ENCODE assay signal across 18 cellular contexts in the genomic region with DNA sequence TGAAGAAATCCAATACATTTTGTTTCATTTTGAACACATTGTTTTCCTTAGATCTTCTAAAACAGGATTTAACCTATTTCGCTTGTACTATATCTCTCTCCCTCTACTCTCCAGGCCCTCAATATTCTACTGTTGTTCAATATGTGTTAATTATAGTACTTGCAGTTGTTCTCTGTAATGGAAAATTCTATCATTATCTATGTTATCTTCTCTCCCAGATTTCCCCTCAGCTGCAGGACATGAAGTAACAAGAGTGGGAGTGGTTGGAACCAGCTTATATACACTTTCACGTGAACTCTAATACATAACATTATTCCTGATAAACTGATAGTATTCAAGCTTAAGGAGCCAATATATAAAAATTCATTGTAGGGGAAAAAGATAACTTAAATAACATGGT. TPM values are rescaled to one million over a fixed set of nuclear protein-coding genes. Genes with fewer than 3 reads are reported as not detected.
A peak's percentile ranks its signal among the peaks of the same experiment; 100 is the strongest.
DNase-seq lines count a peak whose midpoint lies in the region; ATAC-seq, FAIRE-seq and TF ChIP-seq lines count a peak whose summit lies in the region.
"Had no signal": no experiment of that assay in that cellular context is flagged by ENCODE, and none has a peak within 500 bp of the region (broad histone marks: within the 10 kb centered on the region; RNA-seq: fewer than 3 reads in every experiment).

No MANE protein-coding gene starts in this region.

- no peak for ATAC-seq in A549

- H3K9me3 ChIP-seq in A549, result no peaks in the 10 kb centered on the region
- H3K9me3 ChIP-seq in spleen, result peaks cover 0 to 2% (median under 1%) of the 10 kb centered on the region in 8 donors
- H3K9me3 ChIP-seq: Peyer's patch, SK-N-SH had no signal

- no peak for TF ChIP-seq POLR2A in A549 (IDR thresholded peaks at IDR 0.05; ENCODE audit: low read length)
- TF ChIP-seq POLR2A in spleen (IDR thresholded peaks at IDR 0.05), result no peak

- TF ChIP-seq RAD21 in A549 (conservative IDR thresholded peaks at IDR 0.05 in 1 of 2, IDR thresholded peaks at IDR 0.05 in 1 of 2), result no peak

- POLR2A ChIA-PET in A549 (lab: Yijun Ruan, JAX), result no interaction called here

- FAIRE-seq in A549 (lab: Jason Lieb, UNC), result peak; percentile 13
- FAIRE-seq: HTR-8/SVneo had no signal

- intact Hi-C loops in spleen (cut with DNase I; ENCODE audit: low total_unique reads), result no loop called here

- 87% methylated on average over 2 of the region's 2 CpGs for WGBS in A549 (ENCODE audit: missing lambda C conversion rate)
- 55 to 74% (median 65%) methylated on average over 2 of the region's 2 CpGs for WGBS in spleen, 5 donors

- no peak overlapping the region for H3K4me2 ChIP-seq in A549
- H3K4me2 ChIP-seq: SK-N-SH had no signal

- CTCF ChIA-PET in A549 (lab: Yijun Ruan, JAX), result interaction anchor here (0.6 to 0.9 kb wide), 2 partner anchors 17 to 42 kb away, joined by 4 to 5 read pairs; no protein-coding TSS in a partner anchor

- no peak for DNase-seq in A549 (ENCODE audit: low read depth in 1 of 2, low spot score in 1 of 2)
- DNase-seq in KBM-7, result peak; percentile 14
- peak; percentile 86 to 92 for DNase-seq in dermis microvascular lymphatic vessel endothelial cell (ENCODE audit: low read depth in 2 of 2)
- peak; percentile 57 to 95 for DNase-seq in lung microvascular endothelial cell (ENCODE audit: low read depth in 2 of 2)
- no peak for DNase-seq in activated CD4-positive, alpha-beta T cell treated with anti-CD3 and anti-CD28 coated beads, Interleukin-2, amount 50 U/mL, for 1 hour
- DNase-seq in spleen, result no peak
- no peak for DNase-seq in A172 (ENCODE audit: low spot score)
- DNase-seq: CD4-positive, alpha-beta T cell; H7; NCI-H1417 treated with DMSO at 0.1 percent for 48 hours; NCI-H2029; NCI-H2171; NCI-H774; Peyer's patch; SHP77; SK-N-SH had no signal

- H3K4me3 ChIP-seq in A549 (no peak overlapping the region), spleen (no peak overlapping the region)
- H3K4me3 ChIP-seq: Peyer's patch had no signal

- no peak for TF ChIP-seq CTCF in A549 (IDR thresholded peaks at IDR 0.05)
- TF ChIP-seq CTCF in spleen (IDR thresholded peaks at IDR 0.05 in 8 of 11, conservative IDR thresholded peaks at IDR 0.05 in 3 of 11), result no peak

- H3K4me1 ChIP-seq in A549, result no peaks in the 10 kb centered on the region
- no peaks in the 10 kb centered on the region for H3K4me1 ChIP-seq in spleen
- H3K4me1 ChIP-seq: Peyer's patch had no signal

- TF ChIP-seq EP300 in A549 (IDR thresholded peaks at IDR 0.05), result no peak

- H3K27ac ChIP-seq in A549 (no peak overlapping the region), spleen (no peak overlapping the region)
- H3K27ac ChIP-seq: HL-60, Peyer's patch had no signal

- H3K36me3 ChIP-seq in spleen, result peaks cover 0 to 2% (median 0%) of the 10 kb centered on the region in 6 donors

- in situ Hi-C loops in KBM-7 (cut with MboI; ENCODE audit: low pct_unique_long_range_greater_than_20kb, low sequenced_read_pairs), result no loop called here

- H3K27me3 ChIP-seq in spleen (replicated peaks in 1 of 7), result no peaks in the 10 kb centered on the region
- H3K27me3 ChIP-seq: Peyer's patch had no signal

TF ChIP-seq in A549, 52 proteins besides CTCF, POLR2A, EP300 and RAD21:
- TF ChIP-seq, protein P1, sequence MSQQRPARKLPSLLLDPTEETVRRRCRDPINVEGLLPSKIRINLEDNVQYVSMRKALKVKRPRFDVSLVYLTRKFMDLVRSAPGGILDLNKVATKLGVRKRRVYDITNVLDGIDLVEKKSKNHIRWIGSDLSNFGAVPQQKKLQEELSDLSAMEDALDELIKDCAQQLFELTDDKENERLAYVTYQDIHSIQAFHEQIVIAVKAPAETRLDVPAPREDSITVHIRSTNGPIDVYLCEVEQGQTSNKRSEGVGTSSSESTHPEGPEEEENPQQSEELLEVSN (IDR thresholded peaks at IDR 0.05; ENCODE audit: borderline replicate concordance, low read depth), result no peak
- TF ChIP-seq EHMT2 (IDR thresholded peaks at IDR 0.05; ENCODE audit: low read depth) (no peak), RFX5 (IDR thresholded peaks at IDR 0.05) (no peak), CBX8 (IDR thresholded peaks at IDR 0.05) (no peak), CBX2 (IDR thresholded peaks at IDR 0.05; ENCODE audit: borderline replicate concordance, low read depth) (no peak), CHD4 (IDR thresholded peaks at IDR 0.05; ENCODE audit: borderline replicate concordance) (no peak), NFE2L2 (conservative IDR thresholded peaks at IDR 0.05; ENCODE audit: low read length) (no peak)

RNA-seq across cellular contexts. Expression of a gene that starts 7.0 kb away (rescaled TPM):
- 31.8 and 36.0 TPM in 2 replicates for polyA plus RNA-seq in A549 (2011; rRNA removed)
- polyA plus RNA-seq in A549 (2012; cell fraction: cytosol; rRNA removed), result 6.3 and 7.4 TPM in 2 replicates
- polyA plus RNA-seq in A549 (2012; cell fraction: nucleus; rRNA removed), result 4.0 and 4.1 TPM in 2 replicates
- 13.1 to 13.9 TPM (median 13.2 TPM) in 3 replicates for polyA plus RNA-seq in A549 (2017; fragmentation: RNase III; extraction: RNeasy Plus Mini Kit Qiagen cat#74134 plus additional on column Dnase treatment)
- polyA minus RNA-seq in A549 (2011; rRNA and poly(A)+ RNA removed), result 34.3 and 34.9 TPM in 2 replicates
- 15.0 and 19.0 TPM in 2 replicates for total RNA-seq in dermis microvascular lymphatic vessel endothelial cell
- 13.7 and 19.4 TPM in 2 replicates for total RNA-seq in lung microvascular endothelial cell
- total RNA-seq in spleen, result 10 to 100 TPM; 24.9 to 33.3 (median 29.5) TPM
- 1 to 10 TPM; 2.2 to 4.3 (median 2.9) TPM for polyA plus RNA-seq in spleen
- 19.4 and 26.1 TPM in 2 replicates for total RNA-seq in A172 (2014; rRNA removed; shearing (Covaris generic))

Comparison
In these comparisons a context has a peak if more than half of its experiments do, and no peak if none do; other contexts are left out.
1. DNase-seq: peak in KBM-7 (single experiment), dermis microvascular lymphatic vessel endothelial cell (2 of 2) and lung microvascular endothelial cell (2 of 2); none in A549 (0 of 2), activated CD4-positive, alpha-beta T cell treated with anti-CD3 and anti-CD28 coated beads, Interleukin-2, amount 50 U/mL, for 1 hour (single experiment), spleen (single experiment) and A172 (single experiment).